8 cellular contexts compared by ENCODE assay signal in genomic region chr6:63685453-63686379, GRCh38. TPM values are rescaled to one million over a fixed set of nuclear protein-coding genes. Genes with fewer than 3 reads are reported as not detected.
DNase-seq lines count a peak whose midpoint lies in the region; ATAC-seq and TF ChIP-seq lines count a peak whose summit lies in the region.

No MANE protein-coding gene starts in this region.

- H3K9me3 Mint-ChIP-seq in immature natural killer cell, result no peaks in the 10 kb centered on the region
- H3K9me3 Mint-ChIP-seq in GM23338, result peaks cover 16% of the 10 kb centered on the region; the same call in 2 of the 3 replicates

- H3F3A ChIP-seq in GM23338 (replicated peaks; ENCODE audit: low read depth), result no peaks in the 10 kb centered on the region

- H3K4me1 Mint-ChIP-seq in immature natural killer cell (peaks cover 54 to 79% of the 10 kb centered on the region in 2 donors), GM23338 (peaks cover 7% of the 10 kb centered on the region)

- peak overlapping the region; percentile 19 to 60 (median 27) for H3K4me3 Mint-ChIP-seq in immature natural killer cell
- H3K4me3 Mint-ChIP-seq in GM23338, result no peak overlapping the region

- TF ChIP-seq POLR2A in lower leg skin (IDR thresholded peaks at IDR 0.05), result no peak

- no peak overlapping the region for H2AFZ ChIP-seq in GM23338

- H3K27ac ChIP-seq in GM23338 (ENCODE audit: low read depth), result no peak overlapping the region

- H3K27ac Mint-ChIP-seq in immature natural killer cell (peak overlapping the region; percentile 39 to 85 (median 74)), GM23338 (no peak overlapping the region)

- no peaks in the 10 kb centered on the region for H3K4me1 ChIP-seq in GM23338 (ENCODE audit: insufficient read depth)

- no peaks in the 10 kb centered on the region for H3K9me2 ChIP-seq in GM23338 (ENCODE audit: insufficient read depth)

- peak; percentile 92 for ATAC-seq in GM18498 (IDR thresholded peaks at IDR 0.05; ENCODE audit: unreplicated experiment)
- peak; percentile 91 for ATAC-seq in GM21447 (IDR thresholded peaks at IDR 0.05; ENCODE audit: unreplicated experiment)
- peak; percentile 77 for ATAC-seq in HG03457 (IDR thresholded peaks at IDR 0.05; ENCODE audit: unreplicated experiment)
- ATAC-seq in GM23338, result no peak

- no peak for TF ChIP-seq CTCF in lower leg skin (IDR thresholded peaks at IDR 0.05)
- TF ChIP-seq CTCF in GM23338 (conservative IDR thresholded peaks at IDR 0.05; ENCODE audit: low read depth in 2 of 2), result no peak

- H3K4me3 ChIP-seq in lower leg skin (ENCODE audit: low read depth, poor library complexity, severe bottlenecking) (no peak overlapping the region), GM23338 (no peak overlapping the region)

- H3K36me3 ChIP-seq in GM23338 (ENCODE audit: insufficient read depth), result peaks cover 10% of the 10 kb centered on the region; the same call in 1 of the 2 replicates

- H3K27me3 Mint-ChIP-seq in immature natural killer cell (ENCODE audit: low read depth in 3 of 3), result peaks cover 0 to 1% (median 0%) of the 10 kb centered on the region in 3 donors
- peaks cover 5% of the 10 kb centered on the region for H3K27me3 Mint-ChIP-seq in GM23338 (ENCODE audit: insufficient read depth, low read depth, poor library complexity)

- 91% methylated on average over 4 of the region's 4 CpGs for WGBS in lower leg skin, 2 donors

- H3K36me3 Mint-ChIP-seq in immature natural killer cell (peaks cover 15 to 18% (median 16%) of the 10 kb centered on the region in 3 donors), GM23338 (ENCODE audit: low read depth) (peaks cover 52% of the 10 kb centered on the region)

- H4K20me1 ChIP-seq in GM23338 (replicated peaks; ENCODE audit: insufficient read depth), result peaks cover under 1% of the 10 kb centered on the region; the same call in 1 of the 2 replicates

- H3K79me2 ChIP-seq in GM23338 (replicated peaks; ENCODE audit: insufficient read depth), result peaks cover 70% of the 10 kb centered on the region

- H3K4me2 ChIP-seq in GM23338, result no peak overlapping the region

- no peak for DNase-seq in immature natural killer cell
- DNase-seq in stimulated activated CD4-positive, alpha-beta T cell treated with anti-CD3 and anti-CD28 coated beads, Interleukin-15, amount 100 ng/mL, for 24 hours, result no peak
- no peak for DNase-seq in lower leg skin (ENCODE audit: low spot score in 2 of 2)
- no peak for DNase-seq in GM23338 (ENCODE audit: low spot score)
- DNase-seq in activated T-cell treated with anti-CD3 and anti-CD28 coated beads, Interleukin-2, amount 50 U/mL, for 48 hours, result no peak

- intact Hi-C loops in lower leg skin (cut with DNase I; ENCODE audit: low total_unique reads), result no loop called here

- no peaks in the 10 kb centered on the region for H3K27me3 ChIP-seq in GM23338 (ENCODE audit: insufficient read depth)

TF ChIP-seq in GM23338, 12 proteins besides CTCF, POLR2A, EP300 and RAD21 (continues in another document):
- TF ChIP-seq STAT1 (IDR thresholded peaks at IDR 0.05; ENCODE audit: unreplicated experiment), result no peak
- TF ChIP-seq EZH2phosphoT487 (IDR thresholded peaks at IDR 0.05; ENCODE audit: unreplicated experiment), result no peak
- no peak for TF ChIP-seq EZH2 (IDR thresholded peaks at IDR 0.05; ENCODE audit: low read depth, unreplicated experiment)
- no peak for TF ChIP-seq ZNF462 (CRISPR knock-in tag; IDR thresholded peaks at IDR 0.05)
- TF ChIP-seq ETS1 (IDR thresholded peaks at IDR 0.05), result no peak
- no peak for TF ChIP-seq NANOG (IDR thresholded peaks at IDR 0.05; ENCODE audit: borderline replicate concordance)

RNA-seq across cellular contexts. Expression of gene PHF3, which starts 50.1 kb away (rescaled TPM):
- polyA plus RNA-seq in immature natural killer cell (10 to 100 TPM in 1 of 3 donors, 1 to 10 TPM in 2; 4.9 to 31.9 (median 9.5) TPM), GM23338 (2016; fragmentation: Nextera tagmentation; extraction: Ambion mirVana) (28.6 and 37.1 TPM in 2 replicates)
- total RNA-seq in lower leg skin, result 10 to 100 TPM; 41.0 to 63.5 (median 55.1) TPM
- total RNA-seq in GM23338 (2014; rRNA removed; shearing (Covaris generic)), result 71.0 and 77.3 TPM in 2 replicates
